Comparison of ENCODE assay signal across 1 cellular context in genomic region chr12:123948401-123949117, GRCh38.
TF ChIP-seq lines count a peak whose summit lies in the region.

No MANE protein-coding gene starts in this region.

TF ChIP-seq in GM23338, 12 proteins besides CTCF, POLR2A, EP300 and RAD21 (continued from another document):
- TF ChIP-seq ZNF462 (CRISPR knock-in tag; IDR thresholded peaks at IDR 0.05), result no peak
- no peak for TF ChIP-seq ZNF114 (CRISPR knock-in tag; IDR thresholded peaks at IDR 0.05)
- TF ChIP-seq CREB1 (CRISPR knock-in tag; IDR thresholded peaks at IDR 0.05; ENCODE audit: low read depth), result no peak
- no peak for TF ChIP-seq STAT1 (IDR thresholded peaks at IDR 0.05; ENCODE audit: unreplicated experiment)
- TF ChIP-seq POLR2AphosphoS5 (IDR thresholded peaks at IDR 0.05; ENCODE audit: low read depth), result no peak
- TF ChIP-seq EZH2 (IDR thresholded peaks at IDR 0.05; ENCODE audit: low read depth, unreplicated experiment), result no peak
